Comparison of ENCODE assay signal across 22 cellular contexts in genomic region chr19:33110201-33110910, GRCh38. TPM values are rescaled to one million over a fixed set of nuclear protein-coding genes. Genes with fewer than 3 reads are reported as not detected.
DNase-seq lines count a peak whose midpoint lies in the region; ATAC-seq and TF ChIP-seq lines count a peak whose summit lies in the region.
"Had no signal": no experiment of that assay in that cellular context is flagged by ENCODE, and none has a peak within 500 bp of the region (broad histone marks: within the 10 kb centered on the region; RNA-seq: fewer than 3 reads in every experiment).

No MANE protein-coding gene starts in this region.

- ATAC-seq in mucosa of descending colon (no peak), GM18909 (IDR thresholded peaks at IDR 0.05; ENCODE audit: poor library complexity, unreplicated experiment) (no peak)
- ATAC-seq: right lobe of liver had no signal

- 88% methylated on average over 4 of the region's 9 CpGs for WGBS in mesenchymal stem cell

- H2BK120ac ChIP-seq in mesenchymal stem cell (ENCODE audit: low read depth, low read length): no peak overlapping the region

- intact Hi-C loops in mucosa of descending colon (cut with DNase I, micrococcal nuclease) (no loop called here), colonic mucosa (cut with DNase I) (no loop called here)

- H3K27ac ChIP-seq in AG04450 (ENCODE audit: low read depth, low read length): peak overlapping the region; percentile 78
- H3K27ac ChIP-seq in mesenchymal stem cell (ENCODE audit: low read length, poor library complexity, severe bottlenecking): peak overlapping the region; percentile 64
- H3K27ac ChIP-seq in colonic mucosa: no peak overlapping the region
- H3K27ac ChIP-seq: adrenal gland, right lobe of liver, transverse colon had no signal

- H3K4ac ChIP-seq in mesenchymal stem cell (ENCODE audit: low read depth in 1 of 2, low read length in 2 of 2): no peak overlapping the region

- H3K4me3 ChIP-seq in AG04450 (ENCODE audit: low read depth, low read length): no peak overlapping the region
- no peak overlapping the region for H3K4me3 ChIP-seq in mesenchymal stem cell (ENCODE audit: insufficient read depth in 1 of 2, low read depth in 1 of 2, low read length in 2 of 2)
- H3K4me3 ChIP-seq in mucosa of descending colon: no peak overlapping the region
- H3K4me3 ChIP-seq in colonic mucosa: no peak overlapping the region
- H3K4me3 ChIP-seq: adrenal gland, right lobe of liver, transverse colon had no signal

- H3K23ac ChIP-seq in mesenchymal stem cell (ENCODE audit: low read length in 2 of 2): no peak overlapping the region

- H2BK5ac ChIP-seq in mesenchymal stem cell (ENCODE audit: low read depth, low read length, poor library complexity, severe bottlenecking): no peak overlapping the region

- H2BK12ac ChIP-seq in mesenchymal stem cell (ENCODE audit: low read length in 2 of 2): no peak overlapping the region

- H3K14ac ChIP-seq in mesenchymal stem cell (ENCODE audit: low read length in 2 of 2): no peak overlapping the region

- H3K4me1 ChIP-seq in mesenchymal stem cell (ENCODE audit: control insufficient read depth, insufficient read depth, low read depth, low read length) (peaks cover 5% of the 10 kb centered on the region), mucosa of descending colon (ENCODE audit: low read depth) (no peaks in the 10 kb centered on the region), colonic mucosa (no peaks in the 10 kb centered on the region)
- H3K4me1 ChIP-seq: adrenal gland, transverse colon had no signal

- H3K9ac ChIP-seq in mesenchymal stem cell (ENCODE audit: low read length): no peak overlapping the region
- no peak overlapping the region for H3K9ac ChIP-seq in colonic mucosa (ENCODE audit: low read depth in 2 of 2, low read length in 2 of 2)

- POLR2A ChIA-PET in AG04450 (lab: Yijun Ruan, JAX): no interaction called here

- H3K4me2 ChIP-seq in mesenchymal stem cell (ENCODE audit: low read length, poor library complexity, severe bottlenecking): no peak overlapping the region

- no peak overlapping the region for H3K18ac ChIP-seq in mesenchymal stem cell (ENCODE audit: low read depth in 1 of 2, low read length in 2 of 2)

- CTCF ChIA-PET in AG04450 (lab: Charles Lee): interaction anchor here (0.6 to 3.2 kb wide), 4 partner anchors 15 to 1011 kb away, joined by 3 to 19 read pairs (median 8); no protein-coding TSS in a partner anchor

- H3K36me3 ChIP-seq in mesenchymal stem cell (ENCODE audit: control insufficient read depth in 1 of 2, insufficient read depth in 2 of 2, low read depth in 1 of 2, low read length in 2 of 2) (peaks cover 53 to 75% of the 10 kb centered on the region in 2 experiments), mucosa of descending colon (ENCODE audit: low read depth) (peaks cover 7% of the 10 kb centered on the region), colonic mucosa (no peaks in the 10 kb centered on the region)

- TF ChIP-seq CTCF in AG04450 (IDR thresholded peaks at IDR 0.05; ENCODE audit: low read depth, low read length): no peak
- TF ChIP-seq CTCF in mucosa of descending colon (IDR thresholded peaks at IDR 0.05): no peak
- no peak for TF ChIP-seq CTCF in colonic mucosa (IDR thresholded peaks at IDR 0.05)

- no peaks in the 10 kb centered on the region for H3K9me3 ChIP-seq in AG04450 (ENCODE audit: control insufficient read depth, insufficient read depth, low read length)
- no peaks in the 10 kb centered on the region for H3K9me3 ChIP-seq in mesenchymal stem cell (ENCODE audit: control insufficient read depth, low read length)
- no peaks in the 10 kb centered on the region for H3K9me3 ChIP-seq in mucosa of descending colon
- H3K9me3 ChIP-seq in colonic mucosa: no peaks in the 10 kb centered on the region
- H3K9me3 ChIP-seq: adrenal gland, right lobe of liver, transverse colon had no signal

- no peak overlapping the region for H2AFZ ChIP-seq in mesenchymal stem cell (ENCODE audit: low read depth, low read length)

- H2AK5ac ChIP-seq in mesenchymal stem cell (ENCODE audit: low read length, severe bottlenecking): no peak overlapping the region

- DNase-seq in AG04450 (ENCODE audit: low read depth, low spot score): peak; percentile 44
- DNase-seq in M059J (ENCODE audit: low read depth): peak; percentile 27
- peak; percentile 44 for DNase-seq in dermis blood vessel endothelial cell
- no peak for DNase-seq in mesenchymal stem cell
- no peak for DNase-seq in NCI-H510A treated with DMSO at 0.1 percent for 48 hours (lab: John Stamatoyannopoulos, UW)
- DNase-seq in mucosa of descending colon: no peak
- no peak for DNase-seq in colonic mucosa
- DNase-seq: activated CD4-positive, alpha-beta T cell treated with anti-CD3 and anti-CD28 coated beads for 4 hours; activated effector memory CD4-positive, alpha-beta T cell treated with anti-CD3 and anti-CD28 coated beads, Interleukin-2, amount 50 U/mL, for 16 hours; HCEC 1CT; Karpas-422; NCI-H1105 treated with DMSO at 0.1 percent for 48 hours; NCI-H748 treated with DMSO at 0.1 percent for 48 hours; OCI-M1; right lobe of liver; stimulated activated naive CD4-positive, alpha-beta T cell; transverse colon had no signal

- no peak overlapping the region for H4K8ac ChIP-seq in mesenchymal stem cell (ENCODE audit: low read length)

- H3K27me3 ChIP-seq in AG04450 (ENCODE audit: control insufficient read depth, insufficient read depth, low read length) (no peaks in the 10 kb centered on the region), mesenchymal stem cell (ENCODE audit: control insufficient read depth in 1 of 2, insufficient read depth in 1 of 2, low read length in 2 of 2) (no peaks in the 10 kb centered on the region), colonic mucosa (no peaks in the 10 kb centered on the region)
- H3K27me3 ChIP-seq: adrenal gland, right lobe of liver, transverse colon had no signal

- peaks cover 2% of the 10 kb centered on the region for H3K79me1 ChIP-seq in mesenchymal stem cell (replicated peaks; ENCODE audit: low read length, poor library complexity, severe bottlenecking)

- peak overlapping the region; percentile 39 for H4K91ac ChIP-seq in mesenchymal stem cell (ENCODE audit: low read length)

- no peak overlapping the region for H2BK15ac ChIP-seq in mesenchymal stem cell (ENCODE audit: low read depth, poor library complexity, severe bottlenecking)

RNA-seq across cellular contexts. Expression of gene WDR88, which starts 21.6 kb away (rescaled TPM):
- polyA plus RNA-seq in AG04450 (2011; rRNA removed): not detected in 2 replicates
- polyA minus RNA-seq in AG04450 (2011; rRNA and poly(A)+ RNA removed): not detected in 2 replicates
- total RNA-seq in M059J (2014; rRNA removed; shearing (Covaris generic)): not detected in 2 replicates
- total RNA-seq in dermis blood vessel endothelial cell (not detected in 2 replicates), mucosa of descending colon (not detected), colonic mucosa (not detected)
- not detected for polyA plus RNA-seq in mesenchymal stem cell (2013, experiment 1 of 2)
- polyA plus RNA-seq in mesenchymal stem cell (2013, experiment 2 of 2): not detected
- total RNA-seq: adrenal gland, lower leg skin, omental fat pad, right lobe of liver, SK-MEL-5, transverse colon had no signal

RNA-seq across cellular contexts. Expression of gene GPATCH1, which starts 29.4 kb away (rescaled TPM):
- 7.0 and 7.9 TPM in 2 replicates for polyA plus RNA-seq in AG04450 (2011; rRNA removed)
- polyA minus RNA-seq in AG04450 (2011; rRNA and poly(A)+ RNA removed): 15.2 and 17.5 TPM in 2 replicates
- total RNA-seq in M059J (2014; rRNA removed; shearing (Covaris generic)): 4.7 and 9.8 TPM in 2 replicates
- total RNA-seq in dermis blood vessel endothelial cell: 4.8 and 5.9 TPM in 2 replicates
- 3.7 TPM for polyA plus RNA-seq in mesenchymal stem cell (2013, experiment 1 of 2)
- polyA plus RNA-seq in mesenchymal stem cell (2013, experiment 2 of 2): 3.7 TPM
- 10 to 100 TPM; 11.9 to 12.4 (median 11.9) TPM for total RNA-seq in mucosa of descending colon
- 10 to 100 TPM; 10.0 to 10.9 TPM for total RNA-seq in colonic mucosa

RNA-seq across cellular contexts. Expression of gene RHPN2, which starts 45.7 kb away (rescaled TPM):
- 4.8 and 5.3 TPM in 2 replicates for polyA plus RNA-seq in AG04450 (2011; rRNA removed)
- polyA minus RNA-seq in AG04450 (2011; rRNA and poly(A)+ RNA removed): 5.5 and 7.6 TPM in 2 replicates
- total RNA-seq in M059J (2014; rRNA removed; shearing (Covaris generic)): 22.5 and 25.6 TPM in 2 replicates
- total RNA-seq in dermis blood vessel endothelial cell (8.0 and 13.4 TPM in 2 replicates), mucosa of descending colon (10 to 100 TPM; 37.3 to 72.7 (median 68.3) TPM), colonic mucosa (10 to 100 TPM; 40.0 to 78.3 TPM)
- 3.8 TPM for polyA plus RNA-seq in mesenchymal stem cell (2013, experiment 1 of 2)
- polyA plus RNA-seq in mesenchymal stem cell (2013, experiment 2 of 2): 3.6 TPM

Comparison
In these comparisons a context has a peak if more than half of its experiments do, and no peak if none do; other contexts are left out.
1. DNase-seq: peak in AG04450 (single experiment), M059J (single experiment) and dermis blood vessel endothelial cell (single experiment); none in mesenchymal stem cell (single experiment), NCI-H510A treated with DMSO at 0.1 percent for 48 hours (single experiment), mucosa of descending colon (0 of 3) and colonic mucosa (single experiment).